Comparison of ENCODE assay signal across 1 cellular context in genomic region chr7:129768614-129769399, GRCh38.
TF ChIP-seq lines count a peak whose summit lies in the region.

No MANE protein-coding gene starts in this region.

TF ChIP-seq in K562, 482 proteins besides CTCF, POLR2A, EP300 and RAD21 (continued from another document and continues in another):
- TF ChIP-seq, protein P1, sequence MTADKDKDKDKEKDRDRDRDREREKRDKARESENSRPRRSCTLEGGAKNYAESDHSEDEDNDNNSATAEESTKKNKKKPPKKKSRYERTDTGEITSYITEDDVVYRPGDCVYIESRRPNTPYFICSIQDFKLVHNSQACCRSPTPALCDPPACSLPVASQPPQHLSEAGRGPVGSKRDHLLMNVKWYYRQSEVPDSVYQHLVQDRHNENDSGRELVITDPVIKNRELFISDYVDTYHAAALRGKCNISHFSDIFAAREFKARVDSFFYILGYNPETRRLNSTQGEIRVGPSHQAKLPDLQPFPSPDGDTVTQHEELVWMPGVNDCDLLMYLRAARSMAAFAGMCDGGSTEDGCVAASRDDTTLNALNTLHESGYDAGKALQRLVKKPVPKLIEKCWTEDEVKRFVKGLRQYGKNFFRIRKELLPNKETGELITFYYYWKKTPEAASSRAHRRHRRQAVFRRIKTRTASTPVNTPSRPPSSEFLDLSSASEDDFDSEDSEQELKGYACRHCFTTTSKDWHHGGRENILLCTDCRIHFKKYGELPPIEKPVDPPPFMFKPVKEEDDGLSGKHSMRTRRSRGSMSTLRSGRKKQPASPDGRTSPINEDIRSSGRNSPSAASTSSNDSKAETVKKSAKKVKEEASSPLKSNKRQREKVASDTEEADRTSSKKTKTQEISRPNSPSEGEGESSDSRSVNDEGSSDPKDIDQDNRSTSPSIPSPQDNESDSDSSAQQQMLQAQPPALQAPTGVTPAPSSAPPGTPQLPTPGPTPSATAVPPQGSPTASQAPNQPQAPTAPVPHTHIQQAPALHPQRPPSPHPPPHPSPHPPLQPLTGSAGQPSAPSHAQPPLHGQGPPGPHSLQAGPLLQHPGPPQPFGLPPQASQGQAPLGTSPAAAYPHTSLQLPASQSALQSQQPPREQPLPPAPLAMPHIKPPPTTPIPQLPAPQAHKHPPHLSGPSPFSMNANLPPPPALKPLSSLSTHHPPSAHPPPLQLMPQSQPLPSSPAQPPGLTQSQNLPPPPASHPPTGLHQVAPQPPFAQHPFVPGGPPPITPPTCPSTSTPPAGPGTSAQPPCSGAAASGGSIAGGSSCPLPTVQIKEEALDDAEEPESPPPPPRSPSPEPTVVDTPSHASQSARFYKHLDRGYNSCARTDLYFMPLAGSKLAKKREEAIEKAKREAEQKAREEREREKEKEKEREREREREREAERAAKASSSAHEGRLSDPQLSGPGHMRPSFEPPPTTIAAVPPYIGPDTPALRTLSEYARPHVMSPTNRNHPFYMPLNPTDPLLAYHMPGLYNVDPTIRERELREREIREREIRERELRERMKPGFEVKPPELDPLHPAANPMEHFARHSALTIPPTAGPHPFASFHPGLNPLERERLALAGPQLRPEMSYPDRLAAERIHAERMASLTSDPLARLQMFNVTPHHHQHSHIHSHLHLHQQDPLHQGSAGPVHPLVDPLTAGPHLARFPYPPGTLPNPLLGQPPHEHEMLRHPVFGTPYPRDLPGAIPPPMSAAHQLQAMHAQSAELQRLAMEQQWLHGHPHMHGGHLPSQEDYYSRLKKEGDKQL (CRISPR knock-in tag; IDR thresholded peaks at IDR 0.05; ENCODE audit: borderline replicate concordance), result no peak
- TF ChIP-seq SMARCC2 (IDR thresholded peaks at IDR 0.05; ENCODE audit: low read depth) (no peak), CHAMP1 (IDR thresholded peaks at IDR 0.05) (no peak), ZNF3 (CRISPR knock-in tag; IDR thresholded peaks at IDR 0.05) (no peak), TAF15 (IDR thresholded peaks at IDR 0.05; ENCODE audit: low read depth, low read length) (no peak), HNRNPUL1 (IDR thresholded peaks at IDR 0.05; ENCODE audit: low read length) (no peak), NKRF (IDR thresholded peaks at IDR 0.05; ENCODE audit: borderline replicate concordance) (peak; percentile 64; the same call in 1 of the 2 replicates), TRIM28 (IDR thresholded peaks at IDR 0.05) (no peak), NELFE (IDR thresholded peaks at IDR 0.05; ENCODE audit: insufficient read depth, insufficient read length) (no peak), ZHX1 (conservative IDR thresholded peaks at IDR 0.05; ENCODE audit: low read length) (no peak), ZNF407 (IDR thresholded peaks at IDR 0.05; ENCODE audit: low read depth) (no peak), TCF7 (IDR thresholded peaks at IDR 0.05; ENCODE audit: borderline replicate concordance) (no peak), CBX1 (IDR thresholded peaks at IDR 0.05; ENCODE audit: low read depth) (no peak), NBN (IDR thresholded peaks at IDR 0.05; ENCODE audit: low read depth) (peak; percentile 49), TSC22D4 (tag; IDR thresholded peaks at IDR 0.05) (no peak), CHD4 (IDR thresholded peaks at IDR 0.05; ENCODE audit: insufficient read depth, insufficient replicate concordance, low read depth, low read length, poor library complexity, severe bottlenecking) (no peak), ZNF583 (CRISPR knock-in tag; IDR thresholded peaks at IDR 0.05) (no peak), HEY1 (CRISPR knock-in tag; IDR thresholded peaks at IDR 0.05; ENCODE audit: borderline replicate concordance) (no peak), NR1H2 (CRISPR knock-in tag; IDR thresholded peaks at IDR 0.05) (no peak), CTBP1 (IDR thresholded peaks at IDR 0.05; ENCODE audit: borderline replicate concordance) (peak; percentile 37)
- TF ChIP-seq, protein P2, sequence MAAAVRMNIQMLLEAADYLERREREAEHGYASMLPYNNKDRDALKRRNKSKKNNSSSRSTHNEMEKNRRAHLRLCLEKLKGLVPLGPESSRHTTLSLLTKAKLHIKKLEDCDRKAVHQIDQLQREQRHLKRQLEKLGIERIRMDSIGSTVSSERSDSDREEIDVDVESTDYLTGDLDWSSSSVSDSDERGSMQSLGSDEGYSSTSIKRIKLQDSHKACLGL (CRISPR knock-in tag; IDR thresholded peaks at IDR 0.05; ENCODE audit: borderline replicate concordance, poor library complexity, severe bottlenecking), result no peak
- TF ChIP-seq, protein P3, sequence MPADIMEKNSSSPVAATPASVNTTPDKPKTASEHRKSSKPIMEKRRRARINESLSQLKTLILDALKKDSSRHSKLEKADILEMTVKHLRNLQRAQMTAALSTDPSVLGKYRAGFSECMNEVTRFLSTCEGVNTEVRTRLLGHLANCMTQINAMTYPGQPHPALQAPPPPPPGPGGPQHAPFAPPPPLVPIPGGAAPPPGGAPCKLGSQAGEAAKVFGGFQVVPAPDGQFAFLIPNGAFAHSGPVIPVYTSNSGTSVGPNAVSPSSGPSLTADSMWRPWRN (IDR thresholded peaks at IDR 0.05; ENCODE audit: low read depth), result no peak
- TF ChIP-seq, protein P4, sequence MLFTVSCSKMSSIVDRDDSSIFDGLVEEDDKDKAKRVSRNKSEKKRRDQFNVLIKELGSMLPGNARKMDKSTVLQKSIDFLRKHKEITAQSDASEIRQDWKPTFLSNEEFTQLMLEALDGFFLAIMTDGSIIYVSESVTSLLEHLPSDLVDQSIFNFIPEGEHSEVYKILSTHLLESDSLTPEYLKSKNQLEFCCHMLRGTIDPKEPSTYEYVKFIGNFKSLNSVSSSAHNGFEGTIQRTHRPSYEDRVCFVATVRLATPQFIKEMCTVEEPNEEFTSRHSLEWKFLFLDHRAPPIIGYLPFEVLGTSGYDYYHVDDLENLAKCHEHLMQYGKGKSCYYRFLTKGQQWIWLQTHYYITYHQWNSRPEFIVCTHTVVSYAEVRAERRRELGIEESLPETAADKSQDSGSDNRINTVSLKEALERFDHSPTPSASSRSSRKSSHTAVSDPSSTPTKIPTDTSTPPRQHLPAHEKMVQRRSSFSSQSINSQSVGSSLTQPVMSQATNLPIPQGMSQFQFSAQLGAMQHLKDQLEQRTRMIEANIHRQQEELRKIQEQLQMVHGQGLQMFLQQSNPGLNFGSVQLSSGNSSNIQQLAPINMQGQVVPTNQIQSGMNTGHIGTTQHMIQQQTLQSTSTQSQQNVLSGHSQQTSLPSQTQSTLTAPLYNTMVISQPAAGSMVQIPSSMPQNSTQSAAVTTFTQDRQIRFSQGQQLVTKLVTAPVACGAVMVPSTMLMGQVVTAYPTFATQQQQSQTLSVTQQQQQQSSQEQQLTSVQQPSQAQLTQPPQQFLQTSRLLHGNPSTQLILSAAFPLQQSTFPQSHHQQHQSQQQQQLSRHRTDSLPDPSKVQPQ (CRISPR knock-in tag; IDR thresholded peaks at IDR 0.05; ENCODE audit: borderline replicate concordance), result no peak
- TF ChIP-seq, protein P5, sequence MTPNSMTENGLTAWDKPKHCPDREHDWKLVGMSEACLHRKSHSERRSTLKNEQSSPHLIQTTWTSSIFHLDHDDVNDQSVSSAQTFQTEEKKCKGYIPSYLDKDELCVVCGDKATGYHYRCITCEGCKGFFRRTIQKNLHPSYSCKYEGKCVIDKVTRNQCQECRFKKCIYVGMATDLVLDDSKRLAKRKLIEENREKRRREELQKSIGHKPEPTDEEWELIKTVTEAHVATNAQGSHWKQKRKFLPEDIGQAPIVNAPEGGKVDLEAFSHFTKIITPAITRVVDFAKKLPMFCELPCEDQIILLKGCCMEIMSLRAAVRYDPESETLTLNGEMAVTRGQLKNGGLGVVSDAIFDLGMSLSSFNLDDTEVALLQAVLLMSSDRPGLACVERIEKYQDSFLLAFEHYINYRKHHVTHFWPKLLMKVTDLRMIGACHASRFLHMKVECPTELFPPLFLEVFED (CRISPR knock-in tag; conservative IDR thresholded peaks at IDR 0.05), result no peak
